24 cellular contexts compared by ENCODE assay signal in the genomic region with DNA sequence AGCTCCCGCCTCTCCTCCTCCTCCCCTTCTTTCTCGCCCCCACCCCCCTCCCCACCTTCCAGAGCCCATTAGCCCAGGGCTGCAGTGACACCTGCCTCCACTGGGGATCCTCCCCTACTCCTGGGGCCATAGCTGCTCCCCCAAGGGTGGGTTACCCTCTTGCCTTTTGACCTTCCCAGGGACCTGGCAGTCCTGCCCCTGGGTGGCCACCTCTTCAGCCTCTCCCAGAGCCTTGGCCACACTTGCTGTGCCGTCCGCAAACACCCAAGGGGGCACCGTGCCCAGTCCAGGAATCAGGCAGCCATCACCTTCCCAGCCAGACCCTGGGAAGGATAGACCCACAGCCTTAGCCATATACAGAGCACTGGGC. TPM values are rescaled to one million over a fixed set of nuclear protein-coding genes. Genes with fewer than 3 reads are reported as not detected.
DNase-seq lines count a peak whose midpoint lies in the region; ATAC-seq, FAIRE-seq and TF ChIP-seq lines count a peak whose summit lies in the region.
"Had no signal": no experiment of that assay in that cellular context is flagged by ENCODE, and none has a peak within 500 bp of the region (broad histone marks: within the 10 kb centered on the region; RNA-seq: fewer than 3 reads in every experiment).

No MANE protein-coding gene starts in this region.

- H3K4me1 ChIP-seq in kidney (ENCODE audit: control insufficient read depth in 1 of 2, insufficient read depth in 1 of 2, low read depth in 1 of 2, low read length in 2 of 2) = no peaks in the 10 kb centered on the region
- H3K4me1 ChIP-seq: testis had no signal

- no peak for TF ChIP-seq CTCF in kidney (IDR thresholded peaks at IDR 0.05; ENCODE audit: borderline replicate concordance, extremely low read depth, insufficient read depth)

- H3K27ac ChIP-seq in kidney (ENCODE audit: low read depth in 2 of 2, low read length in 2 of 2) = no peak overlapping the region
- H3K27ac ChIP-seq: esophagus squamous epithelium, testis had no signal

- ATAC-seq in SK-N-SH treated with all-trans-retinoic acid at 6 μM for 48 hours (peak; percentile 13; the same call in 1 of the 3 replicates), sciatic nerve (peak; percentile 32), HG02852 (IDR thresholded peaks at IDR 0.05; ENCODE audit: unreplicated experiment) (no peak)

- H3K4me3 ChIP-seq in H7 (ENCODE audit: insufficient read depth, low read depth, low read length) = no peak overlapping the region
- no peak overlapping the region for H3K4me3 ChIP-seq in kidney (ENCODE audit: low read length in 2 of 2)
- H3K4me3 ChIP-seq: esophagus squamous epithelium, GM12878, MG63, testis had no signal

- intact Hi-C loops in kidney (cut with DNase I) = no loop called here
- intact Hi-C loops in sciatic nerve (cut with DNase I) = no loop called here
- intact Hi-C loops in head of caudate nucleus (cut with DNase I) = no loop called here

- H3K9ac ChIP-seq in kidney (ENCODE audit: low read length in 2 of 2) = no peak overlapping the region

- peak; percentile 90 for DNase-seq in H7
- DNase-seq in kidney = peak; percentile 57
- DNase-seq in sciatic nerve (ENCODE audit: low spot score) = peak; percentile 42
- no peak for DNase-seq in head of caudate nucleus
- DNase-seq in NCI-H1930 (lab: John Stamatoyannopoulos, UW) = no peak
- DNase-seq in NCI-H345 (lab: John Stamatoyannopoulos, UW) = no peak
- DNase-seq: cortex of kidney, esophagus squamous epithelium, MG63, NCI-H2107, SIG-M5 had no signal

- no peaks in the 10 kb centered on the region for H3K27me3 ChIP-seq in H7 (ENCODE audit: control insufficient read depth, insufficient read depth, low read length)
- H3K27me3 ChIP-seq: MG63, testis had no signal

- no peaks in the 10 kb centered on the region for H3K9me3 ChIP-seq in kidney (ENCODE audit: control insufficient read depth in 1 of 2, low read length in 2 of 2)
- H3K9me3 ChIP-seq: esophagus squamous epithelium, MG63, testis had no signal

- no peak for FAIRE-seq in kidney (lab: Jason Lieb, UNC)
- FAIRE-seq: bronchial epithelial cell, frontal cortex, islet of Langerhans had no signal

- no peaks in the 10 kb centered on the region for H3K36me3 ChIP-seq in H7 (replicated peaks; ENCODE audit: control insufficient read depth, insufficient read depth, low read length)
- H3K36me3 ChIP-seq in kidney (ENCODE audit: control insufficient read depth in 1 of 2, insufficient read depth in 2 of 2, low read length in 2 of 2) = no peaks in the 10 kb centered on the region
- H3K36me3 ChIP-seq: esophagus squamous epithelium, MG63 had no signal

TF ChIP-seq in SK-N-SH treated with all-trans-retinoic acid at 6 μM for 48 hours, 23 proteins besides CTCF, POLR2A, EP300 and RAD21 (continues in another document):
- TF ChIP-seq RARB (CRISPR knock-in tag; IDR thresholded peaks at IDR 0.05) (no peak), SNAI2 (CRISPR knock-in tag; IDR thresholded peaks at IDR 0.05) (no peak), ZC3H10 (CRISPR knock-in tag; IDR thresholded peaks at IDR 0.05) (no peak), GLIS3 (CRISPR knock-in tag; IDR thresholded peaks at IDR 0.05) (no peak), ZFP30 (CRISPR knock-in tag; IDR thresholded peaks at IDR 0.05) (no peak), ZFP3 (CRISPR knock-in tag; IDR thresholded peaks at IDR 0.05) (no peak), ZNF8 (CRISPR knock-in tag; IDR thresholded peaks at IDR 0.05) (no peak), OSR1 (CRISPR knock-in tag; IDR thresholded peaks at IDR 0.05) (no peak), ISL1 (CRISPR knock-in tag; IDR thresholded peaks at IDR 0.05) (no peak), CSDC2 (CRISPR knock-in tag; IDR thresholded peaks at IDR 0.05) (no peak)
- TF ChIP-seq, protein P1, sequence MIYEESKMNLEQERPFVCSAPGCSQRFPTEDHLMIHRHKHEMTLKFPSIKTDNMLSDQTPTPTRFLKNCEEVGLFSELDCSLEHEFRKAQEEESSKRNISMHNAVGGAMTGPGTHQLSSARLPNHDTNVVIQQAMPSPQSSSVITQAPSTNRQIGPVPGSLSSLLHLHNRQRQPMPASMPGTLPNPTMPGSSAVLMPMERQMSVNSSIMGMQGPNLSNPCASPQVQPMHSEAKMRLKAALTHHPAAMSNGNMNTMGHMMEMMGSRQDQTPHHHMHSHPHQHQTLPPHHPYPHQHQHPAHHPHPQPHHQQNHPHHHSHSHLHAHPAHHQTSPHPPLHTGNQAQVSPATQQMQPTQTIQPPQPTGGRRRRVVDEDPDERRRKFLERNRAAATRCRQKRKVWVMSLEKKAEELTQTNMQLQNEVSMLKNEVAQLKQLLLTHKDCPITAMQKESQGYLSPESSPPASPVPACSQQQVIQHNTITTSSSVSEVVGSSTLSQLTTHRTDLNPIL (CRISPR knock-in tag; IDR thresholded peaks at IDR 0.05; ENCODE audit: low read depth) = no peak
- TF ChIP-seq, protein P2, sequence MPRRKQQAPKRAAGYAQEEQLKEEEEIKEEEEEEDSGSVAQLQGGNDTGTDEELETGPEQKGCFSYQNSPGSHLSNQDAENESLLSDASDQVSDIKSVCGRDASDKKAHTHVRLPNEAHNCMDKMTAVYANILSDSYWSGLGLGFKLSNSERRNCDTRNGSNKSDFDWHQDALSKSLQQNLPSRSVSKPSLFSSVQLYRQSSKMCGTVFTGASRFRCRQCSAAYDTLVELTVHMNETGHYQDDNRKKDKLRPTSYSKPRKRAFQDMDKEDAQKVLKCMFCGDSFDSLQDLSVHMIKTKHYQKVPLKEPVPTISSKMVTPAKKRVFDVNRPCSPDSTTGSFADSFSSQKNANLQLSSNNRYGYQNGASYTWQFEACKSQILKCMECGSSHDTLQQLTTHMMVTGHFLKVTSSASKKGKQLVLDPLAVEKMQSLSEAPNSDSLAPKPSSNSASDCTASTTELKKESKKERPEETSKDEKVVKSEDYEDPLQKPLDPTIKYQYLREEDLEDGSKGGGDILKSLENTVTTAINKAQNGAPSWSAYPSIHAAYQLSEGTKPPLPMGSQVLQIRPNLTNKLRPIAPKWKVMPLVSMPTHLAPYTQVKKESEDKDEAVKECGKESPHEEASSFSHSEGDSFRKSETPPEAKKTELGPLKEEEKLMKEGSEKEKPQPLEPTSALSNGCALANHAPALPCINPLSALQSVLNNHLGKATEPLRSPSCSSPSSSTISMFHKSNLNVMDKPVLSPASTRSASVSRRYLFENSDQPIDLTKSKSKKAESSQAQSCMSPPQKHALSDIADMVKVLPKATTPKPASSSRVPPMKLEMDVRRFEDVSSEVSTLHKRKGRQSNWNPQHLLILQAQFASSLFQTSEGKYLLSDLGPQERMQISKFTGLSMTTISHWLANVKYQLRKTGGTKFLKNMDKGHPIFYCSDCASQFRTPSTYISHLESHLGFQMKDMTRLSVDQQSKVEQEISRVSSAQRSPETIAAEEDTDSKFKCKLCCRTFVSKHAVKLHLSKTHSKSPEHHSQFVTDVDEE (CRISPR knock-in tag; IDR thresholded peaks at IDR 0.05) = no peak
- TF ChIP-seq, protein P3, sequence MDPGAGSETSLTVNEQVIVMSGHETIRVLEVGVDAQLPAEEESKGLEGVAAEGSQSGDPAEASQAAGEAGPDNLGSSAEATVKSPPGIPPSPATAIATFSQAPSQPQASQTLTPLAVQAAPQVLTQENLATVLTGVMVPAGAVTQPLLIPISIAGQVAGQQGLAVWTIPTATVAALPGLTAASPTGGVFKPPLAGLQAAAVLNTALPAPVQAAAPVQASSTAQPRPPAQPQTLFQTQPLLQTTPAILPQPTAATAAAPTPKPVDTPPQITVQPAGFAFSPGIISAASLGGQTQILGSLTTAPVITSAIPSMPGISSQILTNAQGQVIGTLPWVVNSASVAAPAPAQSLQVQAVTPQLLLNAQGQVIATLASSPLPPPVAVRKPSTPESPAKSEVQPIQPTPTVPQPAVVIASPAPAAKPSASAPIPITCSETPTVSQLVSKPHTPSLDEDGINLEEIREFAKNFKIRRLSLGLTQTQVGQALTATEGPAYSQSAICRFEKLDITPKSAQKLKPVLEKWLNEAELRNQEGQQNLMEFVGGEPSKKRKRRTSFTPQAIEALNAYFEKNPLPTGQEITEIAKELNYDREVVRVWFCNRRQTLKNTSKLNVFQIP (CRISPR knock-in tag; IDR thresholded peaks at IDR 0.05; ENCODE audit: borderline replicate concordance, low read depth) = no peak
- TF ChIP-seq, protein P4, sequence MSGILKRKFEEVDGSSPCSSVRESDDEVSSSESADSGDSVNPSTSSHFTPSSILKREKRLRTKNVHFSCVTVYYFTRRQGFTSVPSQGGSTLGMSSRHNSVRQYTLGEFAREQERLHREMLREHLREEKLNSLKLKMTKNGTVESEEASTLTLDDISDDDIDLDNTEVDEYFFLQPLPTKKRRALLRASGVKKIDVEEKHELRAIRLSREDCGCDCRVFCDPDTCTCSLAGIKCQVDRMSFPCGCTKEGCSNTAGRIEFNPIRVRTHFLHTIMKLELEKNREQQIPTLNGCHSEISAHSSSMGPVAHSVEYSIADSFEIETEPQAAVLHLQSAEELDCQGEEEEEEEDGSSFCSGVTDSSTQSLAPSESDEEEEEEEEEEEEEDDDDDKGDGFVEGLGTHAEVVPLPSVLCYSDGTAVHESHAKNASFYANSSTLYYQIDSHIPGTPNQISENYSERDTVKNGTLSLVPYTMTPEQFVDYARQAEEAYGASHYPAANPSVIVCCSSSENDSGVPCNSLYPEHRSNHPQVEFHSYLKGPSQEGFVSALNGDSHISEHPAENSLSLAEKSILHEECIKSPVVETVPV (CRISPR knock-in tag; IDR thresholded peaks at IDR 0.05) = no peak

RNA-seq across cellular contexts. Expression of a gene that starts 19.8 kb away (rescaled TPM):
- 2.0 and 2.1 TPM in 2 replicates for total RNA-seq in H7 (2014; rRNA removed; shearing (Covaris generic))
- total RNA-seq in kidney (342 TPM), sciatic nerve (0.85 TPM)
- 82.6 TPM for polyA plus RNA-seq in kidney (ENCODE audit: insufficient read depth, low read depth, low replicate concordance)
- total RNA-seq: frontal cortex, lung microvascular endothelial cell had no signal

RNA-seq across cellular contexts. Expression of a gene that starts 31.3 kb away (rescaled TPM):
- 1.9 and 7.4 TPM in 2 replicates for total RNA-seq in H7 (2014; rRNA removed; shearing (Covaris generic))
- total RNA-seq in kidney = 19.3 TPM
- polyA plus RNA-seq in kidney (ENCODE audit: insufficient read depth, low read depth, low replicate concordance) = 12.9 TPM
- 6.2 TPM for total RNA-seq in sciatic nerve
- total RNA-seq: activated CD8-positive, alpha-beta T cell treated with anti-CD3 and anti-CD28 coated beads, Interleukin-2, amount 10 ng/mL, durations not matched to agents 7 days and 5 days had no signal

RNA-seq across cellular contexts. Expression of a gene that starts 40.9 kb away (rescaled TPM):
- 3.3 and 5.9 TPM in 2 replicates for total RNA-seq in H7 (2014; rRNA removed; shearing (Covaris generic))
- total RNA-seq in kidney (180 TPM), sciatic nerve (not detected)
- polyA plus RNA-seq in kidney (ENCODE audit: insufficient read depth, low read depth, low replicate concordance) = 76.5 TPM
- total RNA-seq: activated CD8-positive, alpha-beta T cell treated with anti-CD3 and anti-CD28 coated beads, Interleukin-2, amount 10 ng/mL, durations not matched to agents 7 days and 5 days; activated naive CD4-positive, alpha-beta T cell treated with anti-CD3 and anti-CD28 coated beads for 36 hours; bronchial epithelial cell; frontal cortex; GM12878 had no signal
- polyA plus RNA-seq: AG04450 had no signal

RNA-seq across cellular contexts. Expression of a gene that starts 50.0 kb away (rescaled TPM):
- not detected in 2 replicates for total RNA-seq in H7 (2014; rRNA removed; shearing (Covaris generic))
- total RNA-seq in kidney (0.50 TPM), sciatic nerve (not detected)
- not detected for polyA plus RNA-seq in kidney (ENCODE audit: insufficient read depth, low read depth, low replicate concordance)
- total RNA-seq: activated CD8-positive, alpha-beta T cell treated with anti-CD3 and anti-CD28 coated beads, Interleukin-2, amount 10 ng/mL, durations not matched to agents 7 days and 5 days; activated naive CD4-positive, alpha-beta T cell treated with anti-CD3 and anti-CD28 coated beads for 36 hours; bronchial epithelial cell; esophagus squamous epithelium; frontal cortex; GM12878; lung microvascular endothelial cell; NCI-H460; PC-3 had no signal
- polyA plus RNA-seq: AG04450, GM12878 had no signal

Comparison
In these comparisons a context has a peak if more than half of its experiments do, and no peak if none do; other contexts are left out.
1. DNase-seq: peak in H7 (single experiment), kidney (single experiment) and sciatic nerve (single experiment); none in head of caudate nucleus (0 of 42), NCI-H1930 (0 of 2) and NCI-H345 (single experiment).
2. RNA of a gene that starts 19.8 kb away (total RNA-seq): 342 TPM in kidney (single experiment); 2.0 to 2.1 TPM in H7 and 0.85 TPM in sciatic nerve (single experiment); every median in the first group is over 100 times any median in the second.
3. RNA of a gene that starts 40.9 kb away (total RNA-seq): 180 TPM in kidney (single experiment); 3.3 to 5.9 TPM in H7 and not detected in sciatic nerve (single experiment); every median in the first group is over 10 times any median in the second.